32 cellular contexts compared by ENCODE assay signal in the genomic region with DNA sequence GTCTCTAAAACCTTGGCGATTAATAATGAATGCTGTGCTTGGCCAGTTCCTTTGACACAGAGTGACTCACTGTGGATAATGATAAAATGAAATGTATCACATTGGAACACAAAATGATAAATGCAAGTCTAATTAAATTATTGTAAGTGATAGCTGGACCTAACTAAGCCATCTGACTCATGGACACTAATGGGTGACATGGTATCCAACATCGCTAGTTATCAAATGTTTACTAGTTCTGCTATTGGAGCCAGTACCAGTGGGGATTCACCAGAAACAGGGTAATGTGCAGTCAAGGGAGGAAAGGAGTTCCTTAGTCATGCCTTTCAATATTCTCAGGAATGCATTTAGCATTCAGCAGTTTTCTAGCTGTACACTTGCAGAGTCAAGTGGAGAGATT.
DNase-seq lines count a peak whose midpoint lies in the region; TF ChIP-seq lines count a peak whose summit lies in the region.
"Had no signal": no experiment of that assay in that cellular context is flagged by ENCODE, and none has a peak within 500 bp of the region (broad histone marks: within the 10 kb centered on the region; RNA-seq: fewer than 3 reads in every experiment).

No MANE protein-coding gene starts in this region.

- H4K20me1 ChIP-seq in fibroblast of lung (ENCODE audit: control insufficient read depth, extremely low read depth, insufficient read depth, low read length) = no peaks in the 10 kb centered on the region

- no peak overlapping the region for H2AFZ ChIP-seq in fibroblast of lung (ENCODE audit: low read length)

- no peaks in the 10 kb centered on the region for H3K9me3 ChIP-seq in fibroblast of lung (ENCODE audit: control insufficient read depth, insufficient read depth, low read depth, low read length)
- H3K9me3 ChIP-seq: Caco-2, gastroesophageal sphincter, lower lobe of right lung, ovary, Peyer's patch, SJCRH30, stomach had no signal

- no peak overlapping the region for H3K27ac ChIP-seq in fibroblast of lung (ENCODE audit: insufficient read depth, low read length)
- H3K27ac ChIP-seq: brain microvascular endothelial cell, gastroesophageal sphincter, lower lobe of right lung, ovary, Peyer's patch, SJCRH30, stomach, tibial nerve had no signal

- no peaks in the 10 kb centered on the region for H3K9me3 Mint-ChIP-seq in nephron
- H3K9me3 Mint-ChIP-seq in glutamatergic neuron (ENCODE audit: unreplicated experiment) = no peaks in the 10 kb centered on the region
- H3K9me3 Mint-ChIP-seq in activated naive CD4-positive, alpha-beta T cell treated with anti-CD3 and anti-CD28 coated beads, Interleukin-2, amount 10 ng/mL, durations not matched to agents 7 days and 5 days = peaks cover 2% of the 10 kb centered on the region
- H3K9me3 Mint-ChIP-seq: H9 had no signal

- no peak overlapping the region for H3K4me3 ChIP-seq in fibroblast of lung (replicated peaks in 1 of 4; ENCODE audit: control extremely low read depth in 1 of 4, insufficient read depth in 1 of 4, low read depth in 3 of 4, low read length in 4 of 4)
- H3K4me3 ChIP-seq: gastroesophageal sphincter, lower lobe of right lung, ovary, Peyer's patch, SJCRH30, smooth muscle cell, stomach, tibial nerve had no signal

- no peaks in the 10 kb centered on the region for H3K36me3 Mint-ChIP-seq in nephron (ENCODE audit: low read depth)
- no peaks in the 10 kb centered on the region for H3K36me3 Mint-ChIP-seq in glutamatergic neuron (ENCODE audit: unreplicated experiment)
- peaks cover 1% of the 10 kb centered on the region for H3K36me3 Mint-ChIP-seq in activated naive CD4-positive, alpha-beta T cell treated with anti-CD3 and anti-CD28 coated beads, Interleukin-2, amount 10 ng/mL, durations not matched to agents 7 days and 5 days
- H3K36me3 Mint-ChIP-seq: IgD-negative memory B cell, natural killer cell had no signal

- TF ChIP-seq CTCF in fibroblast of lung (conservative IDR thresholded peaks at IDR 0.05 in 1 of 2, IDR thresholded peaks at IDR 0.05 in 1 of 2; ENCODE audit: low read depth in 1 of 2, low read length in 2 of 2) (no peak), nephron (IDR thresholded peaks at IDR 0.05; ENCODE audit: unreplicated experiment in 3 of 3) (no peak), glutamatergic neuron (IDR thresholded peaks at IDR 0.05; ENCODE audit: partially characterized antibody, unreplicated experiment) (no peak)

- H3K4me2 ChIP-seq in fibroblast of lung (ENCODE audit: extremely low read depth, insufficient read depth, low read length) = no peak overlapping the region
- H3K4me2 ChIP-seq: smooth muscle cell had no signal

- DNase-seq in AG08395 (ENCODE audit: low spot score) = peak; percentile 62
- peak; percentile 52 for DNase-seq in NCI-H446 treated with DMSO at 0.1 percent for 48 hours (lab: John Stamatoyannopoulos, UW)
- DNase-seq in fibroblast of lung (ENCODE audit: low read depth in 2 of 2) = peak; percentile 9 to 83
- no peak for DNase-seq in activated gamma-delta T cell treated with Interleukin-2 at 50 U/mL for 16 hours
- no peak for DNase-seq in glutamatergic neuron
- DNase-seq in cerebellar nuclear complex (lab: John Stamatoyannopoulos, UW) = no peak
- DNase-seq in activated naive CD4-positive, alpha-beta T cell treated with anti-CD3 and anti-CD28 coated beads, Interleukin-2, amount 10 ng/mL, durations not matched to agents 7 days and 5 days = no peak
- DNase-seq: activated CD8-positive, alpha-beta T cell treated with anti-CD3 and anti-CD28 coated beads, Interleukin-2, amount 10 ng/mL, durations not matched to agents 7 days and 5 days; activated effector memory CD4-positive, alpha-beta T cell treated with Interleukin-2 at 50 U/mL for 16 hours; brain microvascular endothelial cell; C1 segment of cervical spinal cord; Caco-2; DMS79 treated with DMSO at 0.1 percent for 48 hours; GF-D8; H9; islet precursor cell; lower lobe of right lung; natural killer cell; NCI-H1092 treated with DMSO at 0.1 percent for 48 hours; NCI-H187 treated with DMSO at 0.1 percent for 48 hours; NCI-H526 treated with DMSO at 0.1 percent for 48 hours; ovary; Peyer's patch; retina; SJCRH30; stimulated activated CD4-positive, alpha-beta T cell treated with anti-CD3 and anti-CD28 coated beads, Interleukin-2, amount 100 ng/mL, for 24 hours; stomach had no signal

- H3K27me3 Mint-ChIP-seq in nephron (ENCODE audit: low read depth) (no peaks in the 10 kb centered on the region), glutamatergic neuron (ENCODE audit: unreplicated experiment) (peaks cover 3% of the 10 kb centered on the region)
- peaks cover 4% of the 10 kb centered on the region for H3K27me3 Mint-ChIP-seq in activated naive CD4-positive, alpha-beta T cell treated with anti-CD3 and anti-CD28 coated beads, Interleukin-2, amount 10 ng/mL, durations not matched to agents 7 days and 5 days
- H3K27me3 Mint-ChIP-seq: IgD-negative memory B cell had no signal

- no peak overlapping the region for H3K4me3 Mint-ChIP-seq in nephron
- no peak overlapping the region for H3K4me3 Mint-ChIP-seq in glutamatergic neuron (ENCODE audit: unreplicated experiment)
- no peak overlapping the region for H3K4me3 Mint-ChIP-seq in activated naive CD4-positive, alpha-beta T cell treated with anti-CD3 and anti-CD28 coated beads, Interleukin-2, amount 10 ng/mL, durations not matched to agents 7 days and 5 days
- H3K4me3 Mint-ChIP-seq: activated CD8-positive, alpha-beta T cell treated with anti-CD3 and anti-CD28 coated beads, Interleukin-2, amount 10 ng/mL, durations not matched to agents 7 days and 5 days; H9; IgD-negative memory B cell; natural killer cell had no signal

- no peaks in the 10 kb centered on the region for H3K27me3 ChIP-seq in fibroblast of lung (ENCODE audit: control insufficient read depth, insufficient read depth, low read length)
- H3K27me3 ChIP-seq: gastroesophageal sphincter, ovary, Peyer's patch, SJCRH30, stomach, tibial nerve had no signal

- no peaks in the 10 kb centered on the region for H3K4me1 ChIP-seq in fibroblast of lung (ENCODE audit: control insufficient read depth, extremely low read depth, insufficient read depth, low read length)
- H3K4me1 ChIP-seq: Caco-2, gastroesophageal sphincter, lower lobe of right lung, Peyer's patch, SJCRH30, stomach, tibial nerve had no signal

- no peaks in the 10 kb centered on the region for H3K79me2 ChIP-seq in fibroblast of lung (ENCODE audit: control insufficient read depth, insufficient read depth, low read length)

- H3K27ac Mint-ChIP-seq in nephron = peak overlapping the region in 2 of 3 experiments; percentile 10 to 45
- H3K27ac Mint-ChIP-seq in glutamatergic neuron (ENCODE audit: unreplicated experiment) = no peak overlapping the region
- no peak overlapping the region for H3K27ac Mint-ChIP-seq in activated naive CD4-positive, alpha-beta T cell treated with anti-CD3 and anti-CD28 coated beads, Interleukin-2, amount 10 ng/mL, durations not matched to agents 7 days and 5 days
- H3K27ac Mint-ChIP-seq: activated CD8-positive, alpha-beta T cell treated with anti-CD3 and anti-CD28 coated beads, Interleukin-2, amount 10 ng/mL, durations not matched to agents 7 days and 5 days; H9; IgD-negative memory B cell; natural killer cell had no signal

- H3K36me3 ChIP-seq in fibroblast of lung (ENCODE audit: control insufficient read depth, insufficient read depth, low read length) = no peaks in the 10 kb centered on the region
- H3K36me3 ChIP-seq: brain microvascular endothelial cell, gastroesophageal sphincter, lower lobe of right lung, ovary, Peyer's patch, SJCRH30, stomach, tibial nerve had no signal

- no peaks in the 10 kb centered on the region for H3K4me1 Mint-ChIP-seq in nephron
- peaks cover 8% of the 10 kb centered on the region for H3K4me1 Mint-ChIP-seq in glutamatergic neuron (ENCODE audit: low read depth, unreplicated experiment)
- H3K4me1 Mint-ChIP-seq in activated naive CD4-positive, alpha-beta T cell treated with anti-CD3 and anti-CD28 coated beads, Interleukin-2, amount 10 ng/mL, durations not matched to agents 7 days and 5 days = no peaks in the 10 kb centered on the region
- H3K4me1 Mint-ChIP-seq: natural killer cell had no signal

- no peak overlapping the region for H3K9ac ChIP-seq in fibroblast of lung (ENCODE audit: insufficient read depth, low read length)

- CTCF ChIA-PET in activated naive CD4-positive, alpha-beta T cell treated with anti-CD3 and anti-CD28 coated beads, Interleukin-2, amount 10 ng/mL, durations not matched to agents 7 days and 5 days (lab: Charles Lee) = no interaction called here

Comparison
In these comparisons a context has a peak if more than half of its experiments do, and no peak if none do; other contexts are left out.
1. DNase-seq: peak in AG08395 (single experiment), NCI-H446 treated with DMSO at 0.1 percent for 48 hours (single experiment) and fibroblast of lung (2 of 2); none in activated gamma-delta T cell treated with Interleukin-2 at 50 U/mL for 16 hours (single experiment), glutamatergic neuron (single experiment), cerebellar nuclear complex (0 of 2) and activated naive CD4-positive, alpha-beta T cell treated with anti-CD3 and anti-CD28 coated beads, Interleukin-2, amount 10 ng/mL, durations not matched to agents 7 days and 5 days (single experiment).
2. H3K27ac Mint-ChIP-seq: peak in nephron (2 of 3); none in glutamatergic neuron (single experiment) and activated naive CD4-positive, alpha-beta T cell treated with anti-CD3 and anti-CD28 coated beads, Interleukin-2, amount 10 ng/mL, durations not matched to agents 7 days and 5 days (single experiment).